In genomic region chr4:88729146-88729755, GRCh38 we compare ENCODE assay signal across 18 cellular contexts.
"Had no signal": no experiment of that assay in that cellular context is flagged by ENCODE, and none has a peak within 500 bp of the region (broad histone marks: within the 10 kb centered on the region; RNA-seq: fewer than 3 reads in every experiment).

No MANE protein-coding gene starts in this region.

- H3K9me3 ChIP-seq: gastroesophageal sphincter, left ventricle myocardium inferior, mucosa of descending colon, neutrophil, suprapubic skin had no signal

- H3K27me3 ChIP-seq: dorsolateral prefrontal cortex, gastroesophageal sphincter, neutrophil, suprapubic skin had no signal

- H3K27ac ChIP-seq: neutrophil, suprapubic skin had no signal

- ATAC-seq: activated naive CD8-positive, alpha-beta T cell treated with anti-CD3 and anti-CD28 coated beads, Interleukin-2, amount 50 U/mL, for 24 hours; gastroesophageal sphincter; mucosa of descending colon; natural killer cell; stimulated activated naive CD8-positive, alpha-beta T cell treated with anti-CD3 and anti-CD28 coated beads, Interleukin-15, Interleukin-2, amounts not matched to agents 100 U/mL and 50 U/mL, for 24 hours had no signal

- H3K4me1 ChIP-seq: suprapubic skin had no signal

- DNase-seq: activated CD4-positive, alpha-beta T cell treated with anti-CD3 and anti-CD28 coated beads, Interleukin-2, amount 10 ng/mL, durations not matched to agents 7 days and 5 days; activated CD4-positive, CD25-positive, alpha-beta regulatory T cell; activated CD8-positive, alpha-beta memory T cell treated with anti-CD3 and anti-CD28 coated beads, Interleukin-2, amount 50 U/mL, for 48 hours; activated naive CD4-positive, alpha-beta T cell treated with Interleukin-2 at 50 U/mL for 16 hours; activated naive CD8-positive, alpha-beta T cell treated with anti-CD3 and anti-CD28 coated beads, Interleukin-2, amount 50 U/mL, for 24 hours; aorta; dorsolateral prefrontal cortex; endodermal cell; erythroblast; kidney; left ventricle myocardium inferior; mucosa of descending colon; natural killer cell; stimulated activated naive CD8-positive, alpha-beta T cell treated with anti-CD3 and anti-CD28 coated beads, Interleukin-15, Interleukin-2, amounts not matched to agents 100 U/mL and 50 U/mL, for 24 hours; T-helper 2 cell had no signal

- H3K4me3 ChIP-seq: dorsolateral prefrontal cortex, gastroesophageal sphincter, left ventricle myocardium inferior, mucosa of descending colon, suprapubic skin had no signal
